In the genomic region with DNA sequence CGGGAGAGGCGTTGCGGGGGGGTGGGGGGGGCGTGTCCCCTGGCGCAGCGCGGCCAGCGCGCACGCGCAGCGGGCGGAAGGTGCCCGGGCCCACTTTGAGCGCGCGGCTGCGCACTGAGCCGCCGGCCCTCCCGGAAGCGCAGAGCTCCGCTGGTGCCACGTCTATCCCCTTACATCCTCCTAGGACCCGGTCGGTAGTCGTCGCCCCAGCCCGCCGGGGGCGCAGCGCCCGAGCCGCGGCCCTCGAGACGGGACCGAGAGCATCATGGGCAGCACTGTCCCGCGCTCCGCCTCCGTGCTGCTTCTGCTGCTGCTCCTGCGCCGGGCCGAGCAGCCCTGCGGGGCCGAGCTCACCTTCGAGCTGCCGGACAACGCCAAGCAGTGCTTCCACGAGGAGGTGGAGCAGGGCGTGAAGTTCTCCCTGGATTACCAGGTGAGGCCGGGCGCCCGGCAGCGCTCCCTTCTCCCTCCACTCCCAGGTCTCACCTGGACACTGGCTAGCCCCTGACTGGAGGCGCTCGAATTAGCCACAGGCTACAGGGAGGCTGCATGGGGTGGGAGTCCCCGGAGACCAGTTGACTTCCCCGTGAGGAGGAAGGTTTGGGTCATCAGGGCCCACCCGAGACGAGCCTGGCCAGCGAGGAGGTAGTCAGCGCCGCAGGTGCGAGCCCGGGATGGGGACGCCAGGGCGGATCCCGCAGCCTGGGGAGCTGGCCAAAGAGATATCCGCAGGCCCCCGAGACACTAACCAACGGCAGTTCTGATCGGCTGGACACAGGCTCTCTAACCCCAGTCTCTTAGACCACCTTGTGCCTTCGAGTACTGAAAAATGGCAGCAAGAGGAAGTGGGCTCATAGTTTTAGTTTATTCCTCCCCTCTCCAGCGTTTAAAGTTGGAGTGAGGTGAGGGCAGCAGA, we compare ENCODE assay signal across 1 cellular context.
TF ChIP-seq lines count a peak whose summit lies in the region.

A gene (plus strand): TSS at position 128 of the 916 bp plus-strand sequence. CDS start 138 bp downstream, at position 266.

TF ChIP-seq in liver, 16 proteins besides CTCF, POLR2A, EP300 and RAD21 (continued from another document):
- TF ChIP-seq, protein P1, sequence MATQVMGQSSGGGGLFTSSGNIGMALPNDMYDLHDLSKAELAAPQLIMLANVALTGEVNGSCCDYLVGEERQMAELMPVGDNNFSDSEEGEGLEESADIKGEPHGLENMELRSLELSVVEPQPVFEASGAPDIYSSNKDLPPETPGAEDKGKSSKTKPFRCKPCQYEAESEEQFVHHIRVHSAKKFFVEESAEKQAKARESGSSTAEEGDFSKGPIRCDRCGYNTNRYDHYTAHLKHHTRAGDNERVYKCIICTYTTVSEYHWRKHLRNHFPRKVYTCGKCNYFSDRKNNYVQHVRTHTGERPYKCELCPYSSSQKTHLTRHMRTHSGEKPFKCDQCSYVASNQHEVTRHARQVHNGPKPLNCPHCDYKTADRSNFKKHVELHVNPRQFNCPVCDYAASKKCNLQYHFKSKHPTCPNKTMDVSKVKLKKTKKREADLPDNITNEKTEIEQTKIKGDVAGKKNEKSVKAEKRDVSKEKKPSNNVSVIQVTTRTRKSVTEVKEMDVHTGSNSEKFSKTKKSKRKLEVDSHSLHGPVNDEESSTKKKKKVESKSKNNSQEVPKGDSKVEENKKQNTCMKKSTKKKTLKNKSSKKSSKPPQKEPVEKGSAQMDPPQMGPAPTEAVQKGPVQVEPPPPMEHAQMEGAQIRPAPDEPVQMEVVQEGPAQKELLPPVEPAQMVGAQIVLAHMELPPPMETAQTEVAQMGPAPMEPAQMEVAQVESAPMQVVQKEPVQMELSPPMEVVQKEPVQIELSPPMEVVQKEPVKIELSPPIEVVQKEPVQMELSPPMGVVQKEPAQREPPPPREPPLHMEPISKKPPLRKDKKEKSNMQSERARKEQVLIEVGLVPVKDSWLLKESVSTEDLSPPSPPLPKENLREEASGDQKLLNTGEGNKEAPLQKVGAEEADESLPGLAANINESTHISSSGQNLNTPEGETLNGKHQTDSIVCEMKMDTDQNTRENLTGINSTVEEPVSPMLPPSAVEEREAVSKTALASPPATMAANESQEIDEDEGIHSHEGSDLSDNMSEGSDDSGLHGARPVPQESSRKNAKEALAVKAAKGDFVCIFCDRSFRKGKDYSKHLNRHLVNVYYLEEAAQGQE (IDR thresholded peaks at IDR 0.05) = no peak
- no peak for TF ChIP-seq FOXA1 (IDR thresholded peaks at IDR 0.05)
- no peak for TF ChIP-seq SP1 (IDR thresholded peaks at IDR 0.05)
- no peak for TF ChIP-seq YY1 (IDR thresholded peaks at IDR 0.05)
